ENCODE assay signal across 26 cellular contexts in the genomic region with DNA sequence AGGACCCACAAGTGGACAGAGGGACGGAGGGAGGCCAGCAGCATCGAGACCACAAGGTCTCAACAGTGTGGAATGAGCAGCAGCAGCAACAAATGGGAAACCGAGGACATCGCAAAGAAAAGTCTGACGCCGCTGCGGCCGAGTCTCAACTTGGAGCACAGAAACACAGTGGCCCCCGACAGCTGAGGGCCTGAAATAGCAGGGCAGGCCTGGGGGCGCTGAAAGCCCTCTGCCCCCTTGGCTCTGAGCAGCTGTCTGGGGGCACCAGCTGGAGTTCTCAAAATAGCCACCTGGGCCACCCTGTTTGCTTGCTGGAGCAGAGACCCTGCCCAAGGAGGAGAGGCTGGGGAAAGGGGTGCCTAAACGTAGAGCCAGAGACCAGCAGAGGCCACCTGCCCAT. TPM values are rescaled to one million over a fixed set of nuclear protein-coding genes. Genes with fewer than 3 reads are reported as not detected.
"Had no signal": no experiment of that assay in that cellular context is flagged by ENCODE, and none has a peak within 500 bp of the region (broad histone marks: within the 10 kb centered on the region; RNA-seq: fewer than 3 reads in every experiment).

No MANE protein-coding gene starts in this region.

- H3K4me3 Mint-ChIP-seq: activated naive CD8-positive, alpha-beta T cell treated with anti-CD3 and anti-CD28 coated beads, Interleukin-2, amount 50 U/mL, for 24 hours; activated T-helper 1 cell treated with anti-CD3 and anti-CD28 coated beads, Interleukin-12 subunit alpha, Interleukin-12 subunit beta, Interleukin-2, Interleukin-4 antibody, amounts not matched to agents 30 ng/mL and 10 ng/mL and 1 ng/mL, durations not matched to agents 14 hours and 24 hours and 36 hours; dendritic cell treated with granulocyte-macrophage colony-stimulating factor and Interleukin-4, amounts not matched to agents 40 ng/mL and 50 ng/mL, for 4 days; mesothelial cell of epicardium; natural killer cell treated with Interleukin-12 subunit alpha and Interleukin-12 subunit beta and Interleukin-15 and Interleukin-18, amount 100 ng/mL, for 72 hours; stimulated activated naive CD8-positive, alpha-beta T cell treated with anti-CD3 and anti-CD28 coated beads, Interleukin-15, amount 100 ng/mL, for 72 hours had no signal

- H3K27ac ChIP-seq: foreskin keratinocyte, hepatocyte, left lung, pancreas, psoas muscle, right atrium auricular region, tibial artery had no signal

- ATAC-seq: activated naive CD8-positive, alpha-beta T cell treated with anti-CD3 and anti-CD28 coated beads, Interleukin-2, amount 50 U/mL, for 24 hours; foreskin keratinocyte; left lung; natural killer cell treated with Interleukin-12 subunit alpha and Interleukin-12 subunit beta and Interleukin-15 and Interleukin-18, amount 100 ng/mL, for 72 hours; pancreas; psoas muscle; stimulated activated naive CD8-positive, alpha-beta T cell treated with anti-CD3 and anti-CD28 coated beads, Interleukin-15, amount 100 ng/mL, for 72 hours had no signal

- DNase-seq: activated CD4-positive, alpha-beta T cell treated with anti-CD3 and anti-CD28 coated beads for 4 hours; activated CD4-positive, alpha-beta T cell treated with anti-CD3 and anti-CD28 coated beads, Interleukin-2, amount 50 U/mL, for 48 hours; activated CD4-positive, CD25-positive, alpha-beta regulatory T cell; activated gamma-delta T cell; activated naive CD4-positive, alpha-beta T cell treated with anti-CD3 and anti-CD28 coated beads, Interleukin-2, amount 50 U/mL, for 16 hours; activated naive CD8-positive, alpha-beta T cell treated with anti-CD3 and anti-CD28 coated beads, Interleukin-2, amount 50 U/mL, for 24 hours; effector CD4-positive, alpha-beta T cell; foreskin keratinocyte; kidney glomerular epithelial cell; left lung; mammary epithelial cell; pancreas; psoas muscle; stimulated activated CD4-positive, alpha-beta T cell treated with anti-CD3 and anti-CD28 coated beads, Interleukin-12 subunit alpha, Interleukin-12 subunit beta, amount 100 ng/mL, for 4 hours; stimulated activated CD4-positive, alpha-beta T cell treated with anti-CD3 and anti-CD28 coated beads, Interleukin-4, amount 100 ng/mL, for 4 hours; stimulated activated naive CD8-positive, alpha-beta T cell treated with anti-CD3 and anti-CD28 coated beads, Interleukin-15, amount 100 ng/mL, for 72 hours; T1000; tibial artery had no signal

- H3K27me3 Mint-ChIP-seq: activated naive CD8-positive, alpha-beta T cell treated with anti-CD3 and anti-CD28 coated beads, Interleukin-2, amount 50 U/mL, for 24 hours; natural killer cell treated with Interleukin-12 subunit alpha and Interleukin-12 subunit beta and Interleukin-15 and Interleukin-18, amount 100 ng/mL, for 72 hours; stimulated activated naive CD8-positive, alpha-beta T cell treated with anti-CD3 and anti-CD28 coated beads, Interleukin-15, amount 100 ng/mL, for 72 hours had no signal

- H3K4me3 ChIP-seq: hepatocyte, left lung, pancreas, psoas muscle, right atrium auricular region, tibial artery had no signal

- H3K79me2 ChIP-seq: hepatocyte had no signal

- FAIRE-seq: pancreas, urothelium cell line had no signal

- H2AFZ ChIP-seq: hepatocyte had no signal

- H3K4me2 ChIP-seq: hepatocyte had no signal

- H3K27me3 ChIP-seq: foreskin keratinocyte, hepatocyte, pancreas, right atrium auricular region, tibial artery had no signal

- H3K4me1 ChIP-seq: foreskin keratinocyte, psoas muscle had no signal

- H3K27ac Mint-ChIP-seq: activated naive CD8-positive, alpha-beta T cell treated with anti-CD3 and anti-CD28 coated beads, Interleukin-2, amount 50 U/mL, for 24 hours; activated T-helper 1 cell treated with anti-CD3 and anti-CD28 coated beads, Interleukin-12 subunit alpha, Interleukin-12 subunit beta, Interleukin-2, Interleukin-4 antibody, amounts not matched to agents 30 ng/mL and 10 ng/mL and 1 ng/mL, durations not matched to agents 14 hours and 24 hours and 36 hours; dendritic cell treated with granulocyte-macrophage colony-stimulating factor and Interleukin-4, amounts not matched to agents 40 ng/mL and 50 ng/mL, for 4 days; mesothelial cell of epicardium; stimulated activated naive CD8-positive, alpha-beta T cell treated with anti-CD3 and anti-CD28 coated beads, Interleukin-15, amount 100 ng/mL, for 72 hours had no signal

- H3K9me3 ChIP-seq: left lung, pancreas, psoas muscle, right atrium auricular region, tibial artery had no signal

RNA-seq across cellular contexts. Expression of gene LRRC25, which starts 46.4 kb away (rescaled TPM):
- total RNA-seq: activated T-helper 1 cell treated with anti-CD3 and anti-CD28 coated beads, Interleukin-12 subunit alpha, Interleukin-12 subunit beta, Interleukin-2, Interleukin-4 antibody, amounts not matched to agents 30 ng/mL and 10 ng/mL and 1 ng/mL, durations not matched to agents 14 hours and 24 hours and 36 hours; foreskin keratinocyte; hepatocyte; mammary epithelial cell; mesothelial cell of epicardium; natural killer cell treated with Interleukin-12 subunit alpha and Interleukin-12 subunit beta and Interleukin-15 and Interleukin-18, amount 100 ng/mL, for 72 hours; T-helper 1 cell treated with Interleukin-12 subunit alpha and Interleukin-12 subunit beta and Interleukin-4 antibody, amounts not matched to agents 30 ng/mL and 1 ng/mL, for 36 hours had no signal

RNA-seq across cellular contexts. Expression of gene GDF15, which starts 57.9 kb away (rescaled TPM):
- total RNA-seq: activated T-helper 1 cell treated with anti-CD3 and anti-CD28 coated beads, Interleukin-12 subunit alpha, Interleukin-12 subunit beta, Interleukin-2, Interleukin-4 antibody, amounts not matched to agents 30 ng/mL and 10 ng/mL and 1 ng/mL, durations not matched to agents 14 hours and 24 hours and 36 hours had no signal
